In the genomic region with DNA sequence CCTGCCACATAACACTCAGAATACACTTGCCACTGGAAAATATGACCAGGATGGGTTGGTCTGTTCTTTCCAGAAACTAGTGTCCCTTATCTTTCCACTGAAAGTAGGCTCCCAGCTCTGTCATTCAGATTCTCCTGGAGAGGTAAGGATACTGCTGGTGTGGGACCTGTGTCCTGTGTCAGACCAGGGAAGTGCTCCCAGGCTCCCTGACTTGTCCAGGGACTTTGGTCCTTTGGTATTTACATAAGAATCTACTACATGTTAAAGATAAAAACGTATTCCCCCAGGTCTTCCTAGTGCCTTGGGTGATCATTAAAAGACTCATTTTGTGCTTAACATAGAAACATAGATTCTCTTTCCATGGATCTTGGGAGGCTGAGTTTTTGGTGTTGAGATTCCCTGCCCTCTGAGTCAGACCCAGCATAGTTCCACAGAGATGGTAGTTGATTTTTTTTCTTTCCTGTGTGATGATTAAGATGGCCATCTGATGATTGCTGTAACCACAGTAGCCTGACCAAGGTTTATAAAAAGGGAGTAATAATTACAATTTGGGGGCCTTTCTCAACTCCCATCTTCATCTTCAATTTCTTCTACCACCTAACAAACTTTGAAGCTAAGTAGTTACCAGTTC, we compare ENCODE assay signal across 20 cellular contexts.
DNase-seq lines count a peak whose midpoint lies in the region; ATAC-seq and TF ChIP-seq lines count a peak whose summit lies in the region.
"Had no signal": no experiment of that assay in that cellular context is flagged by ENCODE, and none has a peak within 500 bp of the region (broad histone marks: within the 10 kb centered on the region; RNA-seq: fewer than 3 reads in every experiment).

No MANE protein-coding gene starts in this region.

- no peak overlapping the region for H3K4me3 ChIP-seq in kidney epithelial cell (ENCODE audit: low read depth, low read length)
- H3K4me3 ChIP-seq: ascending aorta, left ventricle myocardium inferior had no signal

- H3K27me3 Mint-ChIP-seq in activated CD8-positive, alpha-beta memory T cell treated with anti-CD3 and anti-CD28 coated beads, Interleukin-2, amount 10 ng/mL, durations not matched to agents 7 days and 5 days = no peaks in the 10 kb centered on the region
- no peaks in the 10 kb centered on the region for H3K27me3 Mint-ChIP-seq in MCF 10A (ENCODE audit: insufficient read depth, unreplicated experiment)
- H3K27me3 Mint-ChIP-seq: CD4-positive, alpha-beta T cell; stimulated activated naive CD8-positive, alpha-beta T cell treated with anti-CD3 and anti-CD28 coated beads, Interleukin-15, amount 100 ng/mL, for 72 hours had no signal

- no TSS peak for BruUV-seq in MCF 10A (replicated peaks; lab: Mats Ljungman, UMichigan)

- ATAC-seq in activated CD8-positive, alpha-beta memory T cell treated with anti-CD3 and anti-CD28 coated beads, Interleukin-2, amount 10 ng/mL, durations not matched to agents 7 days and 5 days = no peak
- ATAC-seq: activated T-helper 17 cell treated with anti-CD3 and anti-CD28 coated beads, Interleukin-2, amount 50 U/mL, for 72 hours; sciatic nerve; stimulated activated naive CD8-positive, alpha-beta T cell treated with anti-CD3 and anti-CD28 coated beads, Interleukin-15, amount 100 ng/mL, for 72 hours had no signal

- H3K27ac Mint-ChIP-seq in activated CD8-positive, alpha-beta memory T cell treated with anti-CD3 and anti-CD28 coated beads, Interleukin-2, amount 10 ng/mL, durations not matched to agents 7 days and 5 days = no peak overlapping the region
- no peak overlapping the region for H3K27ac Mint-ChIP-seq in MCF 10A (ENCODE audit: low read depth, unreplicated experiment)
- H3K27ac Mint-ChIP-seq: activated T-helper 17 cell treated with anti-CD3 and anti-CD28 coated beads, Interleukin-2, amount 50 U/mL, for 72 hours; CD4-positive, alpha-beta T cell; endodermal cell; stimulated activated naive CD8-positive, alpha-beta T cell treated with anti-CD3 and anti-CD28 coated beads, Interleukin-15, amount 100 ng/mL, for 72 hours had no signal

- intact Hi-C loops in MCF 10A (cut with micrococcal nuclease) = no loop called here

- H3K9me3 Mint-ChIP-seq in activated CD8-positive, alpha-beta memory T cell treated with anti-CD3 and anti-CD28 coated beads, Interleukin-2, amount 10 ng/mL, durations not matched to agents 7 days and 5 days (ENCODE audit: low read depth) = no peaks in the 10 kb centered on the region
- peaks cover 7% of the 10 kb centered on the region for H3K9me3 Mint-ChIP-seq in MCF 10A (ENCODE audit: unreplicated experiment)
- H3K9me3 Mint-ChIP-seq: CD4-positive, alpha-beta T cell; stimulated activated naive CD8-positive, alpha-beta T cell treated with anti-CD3 and anti-CD28 coated beads, Interleukin-15, amount 100 ng/mL, for 72 hours had no signal

- no peak overlapping the region for H3K4me3 Mint-ChIP-seq in activated CD8-positive, alpha-beta memory T cell treated with anti-CD3 and anti-CD28 coated beads, Interleukin-2, amount 10 ng/mL, durations not matched to agents 7 days and 5 days
- no peak overlapping the region for H3K4me3 Mint-ChIP-seq in MCF 10A (ENCODE audit: unreplicated experiment)
- H3K4me3 Mint-ChIP-seq: activated T-helper 17 cell treated with anti-CD3 and anti-CD28 coated beads, Interleukin-2, amount 50 U/mL, for 72 hours; CD4-positive, alpha-beta T cell; endodermal cell; nephron; stimulated activated naive CD8-positive, alpha-beta T cell treated with anti-CD3 and anti-CD28 coated beads, Interleukin-15, amount 100 ng/mL, for 72 hours had no signal

- POLR2A ChIA-PET in MCF 10A (lab: Yijun Ruan, JAX) = no interaction called here

- TF ChIP-seq CTCF in kidney epithelial cell (IDR thresholded peaks at IDR 0.05; ENCODE audit: insufficient read depth, low read length, poor library complexity, severe bottlenecking) = no peak
- no peak for TF ChIP-seq CTCF in MCF 10A (IDR thresholded peaks at IDR 0.05; ENCODE audit: unreplicated experiment)

- H3K36me3 Mint-ChIP-seq in activated CD8-positive, alpha-beta memory T cell treated with anti-CD3 and anti-CD28 coated beads, Interleukin-2, amount 10 ng/mL, durations not matched to agents 7 days and 5 days = no peaks in the 10 kb centered on the region
- H3K36me3 Mint-ChIP-seq in MCF 10A (ENCODE audit: insufficient read depth, unreplicated experiment) = no peaks in the 10 kb centered on the region

- CTCF ChIA-PET in activated CD8-positive, alpha-beta memory T cell treated with anti-CD3 and anti-CD28 coated beads, Interleukin-2, amount 10 ng/mL, durations not matched to agents 7 days and 5 days (lab: Charles Lee) = no interaction called here
- CTCF ChIA-PET in MCF 10A (lab: Yijun Ruan, JAX) = no interaction called here

- no peaks in the 10 kb centered on the region for H3K36me3 ChIP-seq in kidney epithelial cell (ENCODE audit: control insufficient read depth, insufficient read depth, low read length)
- H3K36me3 ChIP-seq: ascending aorta, left ventricle myocardium inferior had no signal

- peak; percentile 22 for DNase-seq in HS-27A (ENCODE audit: low read depth)
- DNase-seq in astrocyte of the hippocampus (ENCODE audit: low read depth, low spot score) = peak; percentile 41
- peak; percentile 12 for DNase-seq in kidney epithelial cell (ENCODE audit: low read depth)
- peak; percentile 65 for DNase-seq in stromal cell of bone marrow (ENCODE audit: low read depth)
- no peak for DNase-seq in NCI-H187 (lab: John Stamatoyannopoulos, UW)
- DNase-seq in activated CD8-positive, alpha-beta memory T cell treated with anti-CD3 and anti-CD28 coated beads, Interleukin-2, amount 10 ng/mL, durations not matched to agents 7 days and 5 days = no peak
- no peak for DNase-seq in stimulated activated naive CD4-positive, alpha-beta T cell (lab: John Stamatoyannopoulos, UW)
- no peak for DNase-seq in MCF 10A (ENCODE audit: unreplicated experiment)
- DNase-seq: activated CD4-positive, alpha-beta T cell treated with anti-CD3 and anti-CD28 coated beads, Interleukin-2, amount 50 U/mL, for 4 hours; CD4-positive, alpha-beta T cell; endodermal cell; head of caudate nucleus; left ventricle myocardium inferior; NCI-H1436 treated with DMSO at 0.1 percent for 48 hours; NCI-H526 treated with DMSO at 0.1 percent for 48 hours; stimulated activated naive CD8-positive, alpha-beta T cell treated with anti-CD3 and anti-CD28 coated beads, Interleukin-15, amount 100 ng/mL, for 72 hours had no signal

- no peaks in the 10 kb centered on the region for H3K27me3 ChIP-seq in kidney epithelial cell (ENCODE audit: control insufficient read depth, insufficient read depth, low read length)
- H3K27me3 ChIP-seq: ascending aorta had no signal

- H3K4me1 Mint-ChIP-seq in activated CD8-positive, alpha-beta memory T cell treated with anti-CD3 and anti-CD28 coated beads, Interleukin-2, amount 10 ng/mL, durations not matched to agents 7 days and 5 days = no peaks in the 10 kb centered on the region
- H3K4me1 Mint-ChIP-seq in MCF 10A (ENCODE audit: insufficient read depth, unreplicated experiment) = no peaks in the 10 kb centered on the region
- H3K4me1 Mint-ChIP-seq: activated T-helper 17 cell treated with anti-CD3 and anti-CD28 coated beads, Interleukin-2, amount 50 U/mL, for 72 hours; stimulated activated naive CD8-positive, alpha-beta T cell treated with anti-CD3 and anti-CD28 coated beads, Interleukin-15, amount 100 ng/mL, for 72 hours had no signal

Comparison
In these comparisons a context has a peak if more than half of its experiments do, and no peak if none do; other contexts are left out.
1. DNase-seq: peak in HS-27A (single experiment), astrocyte of the hippocampus (single experiment), kidney epithelial cell (single experiment) and stromal cell of bone marrow (single experiment); none in NCI-H187 (0 of 2), activated CD8-positive, alpha-beta memory T cell treated with anti-CD3 and anti-CD28 coated beads, Interleukin-2, amount 10 ng/mL, durations not matched to agents 7 days and 5 days (single experiment), stimulated activated naive CD4-positive, alpha-beta T cell (0 of 6) and MCF 10A (single experiment).